Comparison of ENCODE assay signal across 8 cellular contexts in the genomic region with DNA sequence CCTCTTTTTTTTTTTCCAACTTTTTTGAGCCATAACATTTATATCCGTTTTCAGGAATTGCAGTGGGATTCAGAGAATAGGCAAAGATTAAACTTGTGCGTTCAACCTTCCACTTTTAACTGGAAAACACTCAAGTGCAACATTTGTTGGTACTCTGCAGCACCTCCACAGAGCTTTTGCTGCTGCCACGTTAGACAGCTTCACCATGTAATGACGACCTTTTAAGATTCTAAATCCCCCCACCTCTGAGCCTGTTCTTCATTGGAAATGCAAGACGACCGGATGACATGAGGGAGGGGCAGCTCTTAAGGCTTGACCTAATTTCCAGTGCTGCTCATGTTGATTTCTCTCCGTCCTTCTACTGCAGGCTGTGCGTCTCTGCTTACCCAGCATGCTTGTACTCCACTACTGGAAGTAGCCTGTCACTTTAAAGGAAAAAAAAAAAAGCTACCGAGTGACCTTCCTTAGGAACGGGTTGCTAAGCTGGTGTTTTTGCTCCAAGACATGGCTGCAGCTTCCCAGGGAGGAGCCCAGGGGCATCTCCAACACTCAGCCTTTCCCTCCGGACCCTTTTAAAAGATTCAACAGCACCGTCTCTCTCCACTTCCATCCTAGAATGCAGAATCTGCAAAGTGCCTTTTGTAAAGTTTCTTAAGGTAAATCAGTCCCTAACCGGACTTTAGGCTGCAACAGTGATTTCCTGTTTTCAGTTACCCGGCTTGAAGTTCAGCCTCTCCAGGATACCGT. TPM values are rescaled to one million over a fixed set of nuclear protein-coding genes. Genes with fewer than 3 reads are reported as not detected.
DNase-seq lines count a peak whose midpoint lies in the region; ATAC-seq and TF ChIP-seq lines count a peak whose summit lies in the region.
"Had no signal": no experiment of that assay in that cellular context is flagged by ENCODE, and none has a peak within 500 bp of the region (broad histone marks: within the 10 kb centered on the region; RNA-seq: fewer than 3 reads in every experiment).

Gene CC2D2A, plus strand, starts transcription at position 481 of the 747 bp plus-strand sequence. CDS start 6,051 bp downstream, outside the sequence.

- ATAC-seq in aorta (ENCODE audit: low FRiP score) (peak; percentile 85), HG02798 (IDR thresholded peaks at IDR 0.05; ENCODE audit: poor library complexity, unreplicated experiment) (no peak)

- 1% methylated on average over 15 of the region's 15 CpGs for WGBS in aorta, 2 donors

- H3K4me1 ChIP-seq in SJSA1 (replicated peaks) = peaks cover 3% of the 10 kb centered on the region; the same call in 1 of the 2 replicates
- H3K4me1 ChIP-seq in fibroblast of lung (ENCODE audit: control insufficient read depth, extremely low read depth, insufficient read depth, low read length) = peaks cover 3% of the 10 kb centered on the region
- peaks cover 0 to 41% of the 10 kb centered on the region in 2 donors for H3K4me1 ChIP-seq in muscle layer of duodenum (ENCODE audit: control insufficient read depth in 1 of 2, insufficient read depth in 2 of 2, low read length in 2 of 2)
- peaks cover 3 to 4% of the 10 kb centered on the region in 2 donors for H3K4me1 ChIP-seq in aorta (ENCODE audit: control insufficient read depth in 1 of 2, insufficient read depth in 2 of 2, low read length in 2 of 2)

- H4K20me1 ChIP-seq in fibroblast of lung (ENCODE audit: control insufficient read depth, extremely low read depth, insufficient read depth, low read length) = no peaks in the 10 kb centered on the region

- no peak for TF ChIP-seq CTCF in fibroblast of lung (conservative IDR thresholded peaks at IDR 0.05 in 1 of 2, IDR thresholded peaks at IDR 0.05 in 1 of 2; ENCODE audit: low read depth in 1 of 2, low read length in 2 of 2)

- H3K27me3 ChIP-seq in SJSA1 (replicated peaks) (no peaks in the 10 kb centered on the region), fibroblast of lung (ENCODE audit: control insufficient read depth, insufficient read depth, low read length) (no peaks in the 10 kb centered on the region), muscle layer of duodenum (ENCODE audit: low read depth, low read length) (no peaks in the 10 kb centered on the region), aorta (ENCODE audit: control insufficient read depth in 1 of 2, insufficient read depth in 2 of 2, low read length in 1 of 2) (no peaks in the 10 kb centered on the region)

- H3K4me3 ChIP-seq in SJSA1 (peak within 1 kb of the TSS; percentile 20; the same call in 1 of the 2 replicates), fibroblast of lung (replicated peaks in 1 of 4; ENCODE audit: control extremely low read depth in 1 of 4, insufficient read depth in 1 of 4, low read depth in 3 of 4, low read length in 4 of 4) (peak within 1 kb of the TSS; percentile 61 to 93 (median 67)), muscle layer of duodenum (ENCODE audit: low read depth in 1 of 2, low read length in 2 of 2) (peak within 1 kb of the TSS; percentile 86 to 92), aorta (ENCODE audit: low read length in 2 of 2) (peak within 1 kb of the TSS; percentile 99 to 100)

- peak; percentile 39 for DNase-seq in HCEC 1CT
- DNase-seq in SJSA1 (ENCODE audit: low read depth in 1 of 2, low spot score in 2 of 2) = no peak
- DNase-seq in fibroblast of lung (ENCODE audit: low read depth in 2 of 2) = peak; percentile 69 to 75
- DNase-seq in aorta = peak in 1 of 2 donors; percentile 50
- DNase-seq in KG1 (lab: John Stamatoyannopoulos, UW) = no peak

- no peaks in the 10 kb centered on the region for H3K9me3 ChIP-seq in SJSA1 (replicated peaks)
- H3K9me3 ChIP-seq in fibroblast of lung (ENCODE audit: control insufficient read depth, insufficient read depth, low read depth, low read length) = no peaks in the 10 kb centered on the region
- H3K9me3 ChIP-seq in muscle layer of duodenum (ENCODE audit: control insufficient read depth in 1 of 2, low read length in 2 of 2) = no peaks in the 10 kb centered on the region
- H3K9me3 ChIP-seq in aorta (ENCODE audit: control insufficient read depth, low read length) = no peaks in the 10 kb centered on the region

- H3K79me2 ChIP-seq in fibroblast of lung (ENCODE audit: control insufficient read depth, insufficient read depth, low read length) = no peaks in the 10 kb centered on the region

- intact Hi-C loops in aorta (cut with DNase I) = loop anchor here in 1 of 2 donors (10.0 kb wide), 1 partner anchor 415 kb away; no protein-coding TSS in a partner anchor

- peak within 1 kb of the TSS; percentile 97 for H2AFZ ChIP-seq in fibroblast of lung (ENCODE audit: low read length)

- H3K36me3 ChIP-seq in SJSA1 = no peaks in the 10 kb centered on the region
- H3K36me3 ChIP-seq in fibroblast of lung (ENCODE audit: control insufficient read depth, insufficient read depth, low read length) = no peaks in the 10 kb centered on the region
- no peaks in the 10 kb centered on the region for H3K36me3 ChIP-seq in muscle layer of duodenum (ENCODE audit: control insufficient read depth in 1 of 2, insufficient read depth in 2 of 2, low read length in 2 of 2)
- H3K36me3 ChIP-seq in aorta (ENCODE audit: control insufficient read depth in 1 of 2, insufficient read depth in 2 of 2, low read length in 1 of 2) = no peaks in the 10 kb centered on the region

- no peak within 1 kb of the TSS for H3K27ac ChIP-seq in SJSA1
- peak within 1 kb of the TSS; percentile 60 for H3K27ac ChIP-seq in fibroblast of lung (ENCODE audit: insufficient read depth, low read length)
- H3K27ac ChIP-seq in muscle layer of duodenum (ENCODE audit: low read length) = peak within 1 kb of the TSS; percentile 27
- H3K27ac ChIP-seq in aorta (ENCODE audit: low read depth in 1 of 2, low read length in 2 of 2) = peak within 1 kb of the TSS; percentile 70 to 71

- H3K4me2 ChIP-seq in fibroblast of lung (ENCODE audit: extremely low read depth, insufficient read depth, low read length) = peak within 1 kb of the TSS; percentile 99

- H3K9ac ChIP-seq in fibroblast of lung (ENCODE audit: insufficient read depth, low read length) = peak within 1 kb of the TSS; percentile 52

RNA-seq across cellular contexts. Expression of gene CC2D2A, which starts in this region (rescaled TPM):
- total RNA-seq in SJSA1 (2014; rRNA removed; shearing (Covaris generic)) = 3.9 and 7.7 TPM in 2 replicates
- total RNA-seq in fibroblast of lung = 26.5 and 30.9 TPM in 2 replicates
- 36.0 and 41.6 TPM in 2 replicates for polyA plus RNA-seq in fibroblast of lung
- 27.1 and 31.7 TPM in 2 replicates for polyA plus RNA-seq in fibroblast of lung (2012)
- 5.2 and 19.6 TPM in 2 replicates for polyA minus RNA-seq in fibroblast of lung (ENCODE audit: low replicate concordance)
- total RNA-seq in aorta = 10 to 100 TPM; 26.4 to 37.1 TPM
- polyA plus RNA-seq in aorta = 10 to 100 TPM; 37.5 to 41.9 TPM
- total RNA-seq: activated CD8-positive, alpha-beta memory T cell treated with anti-CD3 and anti-CD28 coated beads for 36 hours had no signal

Comparison
In these comparisons a context has a peak if more than half of its experiments do, and no peak if none do; other contexts are left out.
1. DNase-seq: peak in HCEC 1CT (single experiment) and fibroblast of lung (2 of 2); none in SJSA1 (0 of 2) and KG1 (single experiment).
2. H3K4me3 ChIP-seq: peak in every context shown above with its lines; median percentile 100 in aorta; 89 in muscle layer of duodenum; 67 in fibroblast of lung; 20 in SJSA1.